Comparison of ENCODE assay signal across 8 cellular contexts in genomic region chr7:130921391-130922180, GRCh38.
DNase-seq lines count a peak whose midpoint lies in the region; ATAC-seq, FAIRE-seq and TF ChIP-seq lines count a peak whose summit lies in the region.

No MANE protein-coding gene starts in this region.

- peaks cover 61% of the 10 kb centered on the region for H3K4me1 ChIP-seq in PC-9 (replicated peaks; ENCODE audit: insufficient read depth)

- intact Hi-C loops in PC-9 (cut with micrococcal nuclease; ENCODE audit: unreplicated experiment) = no loop called here

- POLR2A ChIA-PET in PC-9 (lab: Charles Lee; ENCODE audit: unreplicated experiment) = no interaction called here

- no peaks in the 10 kb centered on the region for H4K20me1 ChIP-seq in PC-9 (ENCODE audit: insufficient read depth)

- BruUV-seq in PC-9 (replicated peaks; lab: Mats Ljungman, UMichigan) = no TSS peak

- H3K27ac ChIP-seq in PC-9 = no peak overlapping the region

- CTCF ChIA-PET in PC-9 (lab: Charles Lee) = interaction anchor here (0.7 kb wide), 1 partner anchor 71 kb away, joined by 3 read pairs; no protein-coding TSS in a partner anchor

- DNase-seq in DMS53 (lab: John Stamatoyannopoulos, UW) = peak; percentile 84
- peak; percentile 38 for DNase-seq in SK-N-DZ (ENCODE audit: low spot score)
- DNase-seq in fibroblast of mammary gland (ENCODE audit: low read depth) = peak; percentile 48
- no peak for DNase-seq in omental fat pad (ENCODE audit: low spot score)
- DNase-seq in DMS79 (lab: John Stamatoyannopoulos, UW) = no peak
- no peak for DNase-seq in urothelium cell line (ENCODE audit: low spot score)
- no peak for DNase-seq in PC-9

- no peaks in the 10 kb centered on the region for H3K9me2 ChIP-seq in PC-9 (ENCODE audit: insufficient read depth)

- H2AFZ ChIP-seq in PC-9 = no peak overlapping the region

- ATAC-seq in omental fat pad (ENCODE audit: low FRiP score) = peak; percentile 2
- no peak for ATAC-seq in activated CD4-positive, CD25-positive, alpha-beta regulatory T cell treated with anti-CD3 and anti-CD28 coated beads, Interleukin-2, amount 50 U/mL, for 24 hours

- TF ChIP-seq CTCF in fibroblast of mammary gland (conservative IDR thresholded peaks at IDR 0.05; ENCODE audit: control insufficient read depth, insufficient read depth, low read depth, low read length) (no peak), omental fat pad (IDR thresholded peaks at IDR 0.05) (no peak), PC-9 (conservative IDR thresholded peaks at IDR 0.05) (no peak)

- H3K27me3 ChIP-seq in PC-9 (ENCODE audit: insufficient read depth, low read depth) = no peaks in the 10 kb centered on the region

- peaks cover 68% of the 10 kb centered on the region for H3F3A ChIP-seq in PC-9 (ENCODE audit: insufficient read depth, low read depth)

- peaks cover 26% of the 10 kb centered on the region; the same call in 1 of the 2 replicates for H3K36me3 ChIP-seq in PC-9 (ENCODE audit: low read depth)

- H3K4me2 ChIP-seq in PC-9 = no peak overlapping the region

- no peaks in the 10 kb centered on the region for H3K9me3 ChIP-seq in PC-9 (ENCODE audit: insufficient read depth, low read depth)

- peaks cover 61% of the 10 kb centered on the region for H3K79me2 ChIP-seq in PC-9 (ENCODE audit: low read depth)

- no peak overlapping the region for H3K4me3 ChIP-seq in fibroblast of mammary gland (ENCODE audit: control insufficient read depth, low read depth, low read length)
- no peak overlapping the region for H3K4me3 ChIP-seq in PC-9

- no peak for FAIRE-seq in urothelium cell line (lab: Jason Lieb, UNC)

Comparison
In these comparisons a context has a peak if more than half of its experiments do, and no peak if none do; other contexts are left out.
1. DNase-seq: peak in DMS53 (single experiment), SK-N-DZ (single experiment) and fibroblast of mammary gland (single experiment); none in omental fat pad (single experiment), DMS79 (single experiment), urothelium cell line (single experiment) and PC-9 (0 of 2).